11 cellular contexts compared by ENCODE assay signal in genomic region chr13:37701972-37702371, GRCh38.
A peak's percentile ranks its signal among the peaks of the same experiment; 100 is the strongest.
DNase-seq lines count a peak whose midpoint lies in the region; ATAC-seq and TF ChIP-seq lines count a peak whose summit lies in the region.
"Had no signal": no experiment of that assay in that cellular context is flagged by ENCODE, and none has a peak within 500 bp of the region (broad histone marks: within the 10 kb centered on the region; RNA-seq: fewer than 3 reads in every experiment).

No MANE protein-coding gene starts in this region.

- no peak overlapping the region for H3K27ac Mint-ChIP-seq in T-helper 2 cell treated with Interferon-gamma antibody and Interleukin-4, amounts not matched to agents 5 μg/mL and 100 μg/mL, for 36 hours
- H3K27ac Mint-ChIP-seq: GM23338, immature natural killer cell had no signal

- no peak for ATAC-seq in HG02938 (IDR thresholded peaks at IDR 0.05; ENCODE audit: unreplicated experiment)
- ATAC-seq: GM23338 had no signal

- H3K36me3 Mint-ChIP-seq in T-helper 2 cell treated with Interferon-gamma antibody and Interleukin-4, amounts not matched to agents 5 μg/mL and 100 μg/mL, for 36 hours (ENCODE audit: low read depth) = no peaks in the 10 kb centered on the region
- H3K36me3 Mint-ChIP-seq: immature natural killer cell had no signal

- TF ChIP-seq CTCF in RWPE1 (conservative IDR thresholded peaks at IDR 0.05; ENCODE audit: low read depth) = no peak
- no peak for TF ChIP-seq CTCF in fibroblast of mammary gland (conservative IDR thresholded peaks at IDR 0.05; ENCODE audit: control insufficient read depth, insufficient read depth, low read depth, low read length)

- H3K27me3 Mint-ChIP-seq in T-helper 2 cell treated with Interferon-gamma antibody and Interleukin-4, amounts not matched to agents 5 μg/mL and 100 μg/mL, for 36 hours (ENCODE audit: low read depth) = no peaks in the 10 kb centered on the region

- H3K27ac ChIP-seq in RWPE1 = no peak overlapping the region

- H3K4me3 ChIP-seq in fibroblast of mammary gland (ENCODE audit: control insufficient read depth, low read depth, low read length) = no peak overlapping the region
- no peak overlapping the region for H3K4me3 ChIP-seq in skeletal muscle cell (ENCODE audit: low read depth, low read length)
- H3K4me3 ChIP-seq: GM23338 had no signal

- no peaks in the 10 kb centered on the region for H3K4me1 Mint-ChIP-seq in T-helper 2 cell treated with Interferon-gamma antibody and Interleukin-4, amounts not matched to agents 5 μg/mL and 100 μg/mL, for 36 hours (ENCODE audit: low read depth)
- H3K4me1 Mint-ChIP-seq: GM23338, immature natural killer cell had no signal

- POLR2A ChIA-PET in RWPE1 (lab: Yijun Ruan, JAX; ENCODE audit: low non-redundant PET) = no interaction called here

- peaks cover 4% of the 10 kb centered on the region for H3K9me3 Mint-ChIP-seq in T-helper 2 cell treated with Interferon-gamma antibody and Interleukin-4, amounts not matched to agents 5 μg/mL and 100 μg/mL, for 36 hours
- H3K9me3 Mint-ChIP-seq: GM23338 had no signal

- H3K4me3 Mint-ChIP-seq in T-helper 2 cell treated with Interferon-gamma antibody and Interleukin-4, amounts not matched to agents 5 μg/mL and 100 μg/mL, for 36 hours = no peak overlapping the region
- H3K4me3 Mint-ChIP-seq: GM23338, immature natural killer cell had no signal

- CTCF ChIA-PET in RWPE1 (lab: Yijun Ruan, JAX) = no interaction called here

- peak; percentile 78 for DNase-seq in GM03348 (ENCODE audit: low spot score)
- DNase-seq in RWPE1 (ENCODE audit: low spot score) = peak; percentile 39
- peak; percentile 98 for DNase-seq in fibroblast of mammary gland (ENCODE audit: low read depth)
- DNase-seq in skeletal muscle cell (ENCODE audit: low read depth) = peak; percentile 96
- DNase-seq in NCI-H82 treated with DMSO at 0.1 percent for 48 hours (lab: John Stamatoyannopoulos, UW; ENCODE audit: unreplicated experiment) = no peak
- no peak for DNase-seq in NCI-H1930 (lab: John Stamatoyannopoulos, UW)
- no peak for DNase-seq in T-helper 2 cell treated with Interferon-gamma antibody and Interleukin-4, amounts not matched to agents 5 μg/mL and 100 μg/mL, for 36 hours (ENCODE audit: low spot score)
- DNase-seq: immature natural killer cell, NCI-H2227 treated with DMSO at 0.1 percent for 48 hours had no signal

Comparison
In these comparisons a context has a peak if more than half of its experiments do, and no peak if none do; other contexts are left out.
1. DNase-seq: peak in GM03348 (single experiment), RWPE1 (single experiment), fibroblast of mammary gland (single experiment) and skeletal muscle cell (single experiment); none in NCI-H82 treated with DMSO at 0.1 percent for 48 hours (single experiment), NCI-H1930 (0 of 2) and T-helper 2 cell treated with Interferon-gamma antibody and Interleukin-4, amounts not matched to agents 5 μg/mL and 100 μg/mL, for 36 hours (single experiment).